Comparison of ENCODE assay signal across 41 cellular contexts in genomic region chr2:16396986-16397385, GRCh38.
"Had no signal": no experiment of that assay in that cellular context is flagged by ENCODE, and none has a peak within 500 bp of the region (broad histone marks: within the 10 kb centered on the region; RNA-seq: fewer than 3 reads in every experiment).

No MANE protein-coding gene starts in this region.

- H3K4me3 Mint-ChIP-seq: activated naive CD4-positive, alpha-beta T cell treated with anti-CD3 and anti-CD28 coated beads for 36 hours; activated naive CD4-positive, alpha-beta T cell treated with anti-CD3 and anti-CD28 coated beads, Interleukin-2, amount 10 ng/mL, durations not matched to agents 7 days and 5 days; activated naive CD4-positive, alpha-beta T cell treated with anti-CD3 and anti-CD28 coated beads, Interleukin-2, amount 50 U/mL, for 24 hours; activated naive CD8-positive, alpha-beta T cell; activated naive CD8-positive, alpha-beta T cell treated with anti-CD3 and anti-CD28 coated beads for 36 hours; activated naive CD8-positive, alpha-beta T cell treated with anti-CD3 and anti-CD28 coated beads, Interleukin-2, amount 10 ng/mL, durations not matched to agents 7 days and 5 days; activated naive CD8-positive, alpha-beta T cell treated with anti-CD3 and anti-CD28 coated beads, Interleukin-2, amount 50 U/mL, for 24 hours; activated T-cell treated with anti-CD3 and anti-CD28 coated beads, Interleukin-2, amount 50 U/mL, for 24 hours; activated T-cell treated with anti-CD3 and anti-CD28 coated beads, Interleukin-2, amount 50 U/mL, for 4 hours; activated T-cell treated with anti-CD3 and anti-CD28 coated beads, Interleukin-2, amount 50 U/mL, for 72 hours; activated T-helper 1 cell treated with anti-CD3 and anti-CD28 coated beads, Interleukin-12 subunit alpha, Interleukin-12 subunit beta, Interleukin-2, Interleukin-4 antibody, amounts not matched to agents 30 ng/mL and 10 ng/mL and 1 ng/mL, durations not matched to agents 14 hours and 24 hours and 36 hours; activated T-helper 17 cell treated with anti-CD3 and anti-CD28 coated beads, Interleukin-2, amount 50 U/mL, for 72 hours; brain; central memory CD8-positive, alpha-beta T cell had no signal

- H3K36me3 ChIP-seq: adrenal gland, ascending aorta, brain microvascular endothelial cell, breast epithelium, cardiac muscle cell had no signal

- FAIRE-seq: astrocyte, bronchial epithelial cell had no signal

- H3K4me3 ChIP-seq: adrenal gland, ascending aorta, body of pancreas, breast epithelium, cardiac muscle cell had no signal

- H3K27me3 Mint-ChIP-seq: activated naive CD4-positive, alpha-beta T cell treated with anti-CD3 and anti-CD28 coated beads, Interleukin-2, amount 10 ng/mL, durations not matched to agents 7 days and 5 days; activated naive CD4-positive, alpha-beta T cell treated with anti-CD3 and anti-CD28 coated beads, Interleukin-2, amount 50 U/mL, for 24 hours; activated naive CD8-positive, alpha-beta T cell; activated naive CD8-positive, alpha-beta T cell treated with anti-CD3 and anti-CD28 coated beads for 36 hours; activated naive CD8-positive, alpha-beta T cell treated with anti-CD3 and anti-CD28 coated beads, Interleukin-2, amount 10 ng/mL, durations not matched to agents 7 days and 5 days; activated naive CD8-positive, alpha-beta T cell treated with anti-CD3 and anti-CD28 coated beads, Interleukin-2, amount 50 U/mL, for 24 hours; activated T-cell treated with anti-CD3 and anti-CD28 coated beads, Interleukin-2, amount 50 U/mL, for 24 hours; central memory CD8-positive, alpha-beta T cell had no signal

- H3K27ac Mint-ChIP-seq: activated naive CD4-positive, alpha-beta T cell treated with anti-CD3 and anti-CD28 coated beads for 36 hours; activated naive CD4-positive, alpha-beta T cell treated with anti-CD3 and anti-CD28 coated beads, Interleukin-2, amount 10 ng/mL, durations not matched to agents 7 days and 5 days; activated naive CD4-positive, alpha-beta T cell treated with anti-CD3 and anti-CD28 coated beads, Interleukin-2, amount 50 U/mL, for 24 hours; activated naive CD4-positive, alpha-beta T cell treated with anti-CD3 and anti-CD28 coated beads, Interleukin-2, amount 50 U/mL, for 72 hours; activated naive CD8-positive, alpha-beta T cell; activated naive CD8-positive, alpha-beta T cell treated with anti-CD3 and anti-CD28 coated beads for 36 hours; activated naive CD8-positive, alpha-beta T cell treated with anti-CD3 and anti-CD28 coated beads, Interleukin-2, amount 10 ng/mL, durations not matched to agents 7 days and 5 days; activated naive CD8-positive, alpha-beta T cell treated with anti-CD3 and anti-CD28 coated beads, Interleukin-2, amount 50 U/mL, for 24 hours; activated T-cell treated with anti-CD3 and anti-CD28 coated beads, Interleukin-2, amount 50 U/mL, for 24 hours; activated T-cell treated with anti-CD3 and anti-CD28 coated beads, Interleukin-2, amount 50 U/mL, for 72 hours; activated T-helper 1 cell treated with anti-CD3 and anti-CD28 coated beads, Interleukin-12 subunit alpha, Interleukin-12 subunit beta, Interleukin-2, Interleukin-4 antibody, amounts not matched to agents 30 ng/mL and 10 ng/mL and 1 ng/mL, durations not matched to agents 14 hours and 24 hours and 36 hours; activated T-helper 17 cell treated with anti-CD3 and anti-CD28 coated beads, Interleukin-2, amount 50 U/mL, for 72 hours; activated T-helper 2 cell treated with anti-CD3 and anti-CD28 coated beads, Interferon-gamma antibody, Interleukin-2, Interleukin-4, amounts not matched to agents 10 μg/mL and 5 μg/mL and 100 μg/mL, durations not matched to agents 14 hours and 24 hours and 36 hours; brain had no signal

- DNase-seq: activated effector memory CD4-positive, alpha-beta T cell treated with anti-CD3 and anti-CD28 coated beads, Interleukin-2, amount 50 U/mL, for 16 hours; activated effector memory CD4-positive, alpha-beta T cell treated with Interleukin-2 at 50 U/mL for 16 hours; activated gamma-delta T cell; activated gamma-delta T cell treated with Interleukin-2 at 50 U/mL for 16 hours; activated naive CD4-positive, alpha-beta T cell; activated naive CD4-positive, alpha-beta T cell treated with anti-CD3 and anti-CD28 coated beads for 36 hours; activated naive CD4-positive, alpha-beta T cell treated with anti-CD3 and anti-CD28 coated beads, Interleukin-2, amount 10 ng/mL, durations not matched to agents 7 days and 5 days; activated naive CD4-positive, alpha-beta T cell treated with anti-CD3 and anti-CD28 coated beads, Interleukin-2, amount 50 U/mL, for 16 hours; activated naive CD4-positive, alpha-beta T cell treated with Interleukin-2 at 50 U/mL for 16 hours; activated naive CD8-positive, alpha-beta T cell treated with anti-CD3 and anti-CD28 coated beads for 36 hours; activated naive CD8-positive, alpha-beta T cell treated with anti-CD3 and anti-CD28 coated beads, Interleukin-2, amount 10 ng/mL, durations not matched to agents 7 days and 5 days; activated naive CD8-positive, alpha-beta T cell treated with anti-CD3 and anti-CD28 coated beads, Interleukin-2, amount 50 U/mL, for 24 hours; activated T-cell treated with anti-CD3 and anti-CD28 coated beads for 4 hours; activated T-cell treated with anti-CD3 and anti-CD28 coated beads, Interleukin-2, amount 50 U/mL, for 1 hour; activated T-cell treated with anti-CD3 and anti-CD28 coated beads, Interleukin-2, amount 50 U/mL, for 24 hours; activated T-cell treated with anti-CD3 and anti-CD28 coated beads, Interleukin-2, amount 50 U/mL, for 4 hours; activated T-cell treated with anti-CD3 and anti-CD28 coated beads, Interleukin-2, amount 50 U/mL, for 48 hours; activated T-cell treated with anti-CD3 and anti-CD28 coated beads, Interleukin-2, amount 50 U/mL, for 72 hours; adrenal gland; amniotic stem cell; amygdala; anterior cingulate cortex; aorta; body of pancreas; brain microvascular endothelial cell; caudate nucleus; central memory CD4-positive, alpha-beta T cell; cerebellar nuclear complex had no signal

- H3K4me1 ChIP-seq: adrenal gland, ascending aorta, breast epithelium had no signal

- H3K27ac ChIP-seq: adrenal gland, ascending aorta, body of pancreas, brain microvascular endothelial cell, breast epithelium, cardiac muscle cell had no signal

- ATAC-seq: activated naive CD4-positive, alpha-beta T cell treated with anti-CD3 and anti-CD28 coated beads, Interleukin-2, amount 50 U/mL, for 72 hours; activated naive CD8-positive, alpha-beta T cell treated with anti-CD3 and anti-CD28 coated beads, Interleukin-2, amount 50 U/mL, for 24 hours; activated T-cell treated with anti-CD3 and anti-CD28 coated beads, Interleukin-2, amount 50 U/mL, for 4 hours; activated T-cell treated with anti-CD3 and anti-CD28 coated beads, Interleukin-2, amount 50 U/mL, for 72 hours; activated T-helper 17 cell treated with anti-CD3 and anti-CD28 coated beads, Interleukin-2, amount 50 U/mL, for 72 hours; body of pancreas had no signal

- H3K4me1 Mint-ChIP-seq: activated naive CD4-positive, alpha-beta T cell treated with anti-CD3 and anti-CD28 coated beads, Interleukin-2, amount 10 ng/mL, durations not matched to agents 7 days and 5 days; activated naive CD4-positive, alpha-beta T cell treated with anti-CD3 and anti-CD28 coated beads, Interleukin-2, amount 50 U/mL, for 24 hours; activated naive CD8-positive, alpha-beta T cell treated with anti-CD3 and anti-CD28 coated beads for 36 hours; activated naive CD8-positive, alpha-beta T cell treated with anti-CD3 and anti-CD28 coated beads, Interleukin-2, amount 10 ng/mL, durations not matched to agents 7 days and 5 days; activated naive CD8-positive, alpha-beta T cell treated with anti-CD3 and anti-CD28 coated beads, Interleukin-2, amount 50 U/mL, for 24 hours; activated T-helper 17 cell treated with anti-CD3 and anti-CD28 coated beads, Interleukin-2, amount 50 U/mL, for 72 hours; central memory CD8-positive, alpha-beta T cell had no signal

- H3K27me3 ChIP-seq: adrenal gland, ascending aorta, body of pancreas, brain microvascular endothelial cell, breast epithelium, cardiac muscle cell had no signal

- H3K9me3 ChIP-seq: adrenal gland, ascending aorta, body of pancreas, breast epithelium had no signal

- H3K9me3 Mint-ChIP-seq: activated naive CD4-positive, alpha-beta T cell treated with anti-CD3 and anti-CD28 coated beads for 36 hours; activated naive CD4-positive, alpha-beta T cell treated with anti-CD3 and anti-CD28 coated beads, Interleukin-2, amount 10 ng/mL, durations not matched to agents 7 days and 5 days; activated naive CD4-positive, alpha-beta T cell treated with anti-CD3 and anti-CD28 coated beads, Interleukin-2, amount 50 U/mL, for 24 hours; activated naive CD4-positive, alpha-beta T cell treated with anti-CD3 and anti-CD28 coated beads, Interleukin-2, amount 50 U/mL, for 72 hours; activated naive CD8-positive, alpha-beta T cell treated with anti-CD3 and anti-CD28 coated beads for 36 hours; activated naive CD8-positive, alpha-beta T cell treated with anti-CD3 and anti-CD28 coated beads, Interleukin-2, amount 10 ng/mL, durations not matched to agents 7 days and 5 days; activated naive CD8-positive, alpha-beta T cell treated with anti-CD3 and anti-CD28 coated beads, Interleukin-2, amount 50 U/mL, for 24 hours; activated T-cell treated with anti-CD3 and anti-CD28 coated beads, Interleukin-2, amount 50 U/mL, for 24 hours; activated T-cell treated with anti-CD3 and anti-CD28 coated beads, Interleukin-2, amount 50 U/mL, for 4 hours; activated T-cell treated with anti-CD3 and anti-CD28 coated beads, Interleukin-2, amount 50 U/mL, for 72 hours; activated T-helper 1 cell treated with anti-CD3 and anti-CD28 coated beads, Interleukin-12 subunit alpha, Interleukin-12 subunit beta, Interleukin-2, Interleukin-4 antibody, amounts not matched to agents 30 ng/mL and 10 ng/mL and 1 ng/mL, durations not matched to agents 14 hours and 24 hours and 36 hours; activated T-helper 17 cell treated with anti-CD3 and anti-CD28 coated beads, Interleukin-2, amount 50 U/mL, for 72 hours; activated T-helper 2 cell treated with anti-CD3 and anti-CD28 coated beads, Interferon-gamma antibody, Interleukin-2, Interleukin-4, amounts not matched to agents 10 μg/mL and 5 μg/mL and 100 μg/mL, durations not matched to agents 14 hours and 24 hours and 36 hours; brain; central memory CD8-positive, alpha-beta T cell had no signal
